Comparison of ENCODE assay signal across 8 cellular contexts in the genomic region with DNA sequence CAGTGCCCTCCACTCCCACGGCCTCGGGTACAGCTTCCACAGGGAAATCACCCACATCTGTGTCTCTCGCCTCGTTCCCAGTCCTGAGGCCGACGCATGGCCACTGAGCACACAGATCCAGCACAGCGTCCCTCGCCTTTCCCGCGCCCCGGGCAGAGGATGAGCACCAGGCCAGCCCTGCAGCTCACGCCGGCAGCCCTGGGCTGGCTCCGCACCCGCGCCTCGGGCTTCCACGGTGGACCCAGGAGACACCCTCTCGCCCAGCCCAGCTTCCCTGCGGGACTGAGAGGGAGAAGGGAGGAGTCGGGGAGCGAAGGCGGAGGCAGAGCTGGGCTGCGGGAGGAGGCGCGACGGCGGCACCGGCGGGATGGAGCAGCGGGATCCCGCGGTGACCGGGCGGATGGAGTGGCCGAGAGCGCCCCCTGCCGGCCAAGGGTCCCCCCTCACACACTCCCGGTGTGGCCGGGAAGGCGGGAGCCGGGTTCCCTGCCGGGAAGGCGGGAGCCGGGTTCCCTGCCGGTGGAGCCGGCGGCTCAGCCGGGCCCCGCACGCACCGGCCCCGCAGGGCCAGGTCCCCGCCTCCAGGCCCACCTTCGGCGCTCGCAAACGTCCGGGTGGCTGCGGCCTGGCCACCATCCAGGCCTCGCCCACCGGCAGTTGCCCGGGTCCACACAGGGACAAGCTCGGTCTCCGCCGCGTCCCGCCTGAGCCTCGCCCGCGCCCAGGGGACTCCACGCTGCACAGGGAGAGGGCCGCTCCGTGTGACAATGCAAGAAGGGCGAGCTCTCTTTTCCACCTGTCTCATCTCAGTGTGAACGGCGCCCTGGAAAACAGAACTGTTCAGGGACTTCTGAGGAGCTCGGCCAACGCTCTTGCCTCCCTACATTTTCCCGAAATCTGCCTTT.
A peak's percentile ranks its signal among the peaks of the same experiment; 100 is the strongest.
DNase-seq lines count a peak whose midpoint lies in the region; ATAC-seq and TF ChIP-seq lines count a peak whose summit lies in the region.

No MANE protein-coding gene starts in this region.

- peak; percentile 76 for ATAC-seq in GM21717 (IDR thresholded peaks at IDR 0.05; ENCODE audit: unreplicated experiment)
- peak; percentile 91 for ATAC-seq in thoracic aorta (ENCODE audit: insufficient number of reproducible peaks, low FRiP score, low read depth)

- H3K9me3 ChIP-seq in SJSA1 (replicated peaks) (no peaks in the 10 kb centered on the region), thoracic aorta (no peaks in the 10 kb centered on the region)

- peak; percentile 77; the same call in 1 of the 2 replicates for TF ChIP-seq RAD21 in Ishikawa (IDR thresholded peaks at IDR 0.05; ENCODE audit: low read depth)

- H3K36me3 ChIP-seq in SJSA1 (no peaks in the 10 kb centered on the region), thoracic aorta (no peaks in the 10 kb centered on the region)

- peak; percentile 53 for DNase-seq in DMS53 treated with DMSO at 0.1 percent for 48 hours (lab: John Stamatoyannopoulos, UW; ENCODE audit: unreplicated experiment)
- peak; percentile 87 to 94 for DNase-seq in SJSA1 (ENCODE audit: low read depth in 1 of 2, low spot score in 2 of 2)
- DNase-seq in activated naive CD4-positive, alpha-beta T cell treated with anti-CD3 and anti-CD28 coated beads, Interleukin-2, amount 50 U/mL, for 16 hours = peak; percentile 61
- DNase-seq in glomerular visceral epithelial cell (ENCODE audit: extremely low spot score) = peak; percentile 82
- peak; percentile 72 for DNase-seq in occipital lobe (lab: John Stamatoyannopoulos, UW)
- peak; percentile 31 for DNase-seq in thoracic aorta (ENCODE audit: low spot score)

- TF ChIP-seq EP300 in Ishikawa (IDR thresholded peaks at IDR 0.05; ENCODE audit: borderline replicate concordance) = no peak

- peak; percentile 97 for TF ChIP-seq CTCF in thoracic aorta (IDR thresholded peaks at IDR 0.05)

- H3K4me1 ChIP-seq in SJSA1 (replicated peaks) = peaks cover 18% of the 10 kb centered on the region
- H3K4me1 ChIP-seq in thoracic aorta (ENCODE audit: control insufficient read depth in 1 of 2, low read depth in 2 of 2) = peaks cover 3 to 10% of the 10 kb centered on the region in 2 donors

- H3K27me3 ChIP-seq in SJSA1 (replicated peaks) = no peaks in the 10 kb centered on the region
- H3K27me3 ChIP-seq in thoracic aorta (replicated peaks; ENCODE audit: insufficient read depth) = no peaks in the 10 kb centered on the region

- H3K27ac ChIP-seq in SJSA1 (peak overlapping the region; percentile 27), thoracic aorta (no peak overlapping the region)

- H3K4me3 ChIP-seq in SJSA1 = peak overlapping the region; percentile 45
- H3K4me3 ChIP-seq in thoracic aorta = peak overlapping the region; percentile 76

TF ChIP-seq in Ishikawa, 13 proteins besides CTCF, POLR2A, EP300 and RAD21:
- TF ChIP-seq NFIC (IDR thresholded peaks at IDR 0.05) (0 out of 2 replicates have a peak, but pooled peaks have one; percentile 4), CREB1 (IDR thresholded peaks at IDR 0.05; ENCODE audit: low read depth) (no peak), TCF12 (IDR thresholded peaks at IDR 0.05; ENCODE audit: low read depth) (no peak)
- TF ChIP-seq, protein P1, sequence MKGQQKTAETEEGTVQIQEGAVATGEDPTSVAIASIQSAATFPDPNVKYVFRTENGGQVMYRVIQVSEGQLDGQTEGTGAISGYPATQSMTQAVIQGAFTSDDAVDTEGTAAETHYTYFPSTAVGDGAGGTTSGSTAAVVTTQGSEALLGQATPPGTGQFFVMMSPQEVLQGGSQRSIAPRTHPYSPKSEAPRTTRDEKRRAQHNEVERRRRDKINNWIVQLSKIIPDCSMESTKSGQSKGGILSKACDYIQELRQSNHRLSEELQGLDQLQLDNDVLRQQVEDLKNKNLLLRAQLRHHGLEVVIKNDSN (IDR thresholded peaks at IDR 0.05) = 0 out of 2 replicates have a peak, but pooled peaks have one; percentile 13
- TF ChIP-seq, protein P2, sequence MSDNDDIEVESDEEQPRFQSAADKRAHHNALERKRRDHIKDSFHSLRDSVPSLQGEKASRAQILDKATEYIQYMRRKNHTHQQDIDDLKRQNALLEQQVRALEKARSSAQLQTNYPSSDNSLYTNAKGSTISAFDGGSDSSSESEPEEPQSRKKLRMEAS (IDR thresholded peaks at IDR 0.05) = peak; percentile 32
TF ChIP-seq in Ishikawa: peak in this region for 3.

Comparison
In these comparisons a context has a peak if more than half of its experiments do, and no peak if none do; other contexts are left out.
1. DNase-seq: peak in every context shown above with its lines; median percentile 90 in SJSA1; 82 in glomerular visceral epithelial cell; 72 in occipital lobe; 61 in activated naive CD4-positive, alpha-beta T cell treated with anti-CD3 and anti-CD28 coated beads, Interleukin-2, amount 50 U/mL, for 16 hours; 53 in DMS53 treated with DMSO at 0.1 percent for 48 hours; 31 in thoracic aorta.